8 cellular contexts compared by ENCODE assay signal in the genomic region with DNA sequence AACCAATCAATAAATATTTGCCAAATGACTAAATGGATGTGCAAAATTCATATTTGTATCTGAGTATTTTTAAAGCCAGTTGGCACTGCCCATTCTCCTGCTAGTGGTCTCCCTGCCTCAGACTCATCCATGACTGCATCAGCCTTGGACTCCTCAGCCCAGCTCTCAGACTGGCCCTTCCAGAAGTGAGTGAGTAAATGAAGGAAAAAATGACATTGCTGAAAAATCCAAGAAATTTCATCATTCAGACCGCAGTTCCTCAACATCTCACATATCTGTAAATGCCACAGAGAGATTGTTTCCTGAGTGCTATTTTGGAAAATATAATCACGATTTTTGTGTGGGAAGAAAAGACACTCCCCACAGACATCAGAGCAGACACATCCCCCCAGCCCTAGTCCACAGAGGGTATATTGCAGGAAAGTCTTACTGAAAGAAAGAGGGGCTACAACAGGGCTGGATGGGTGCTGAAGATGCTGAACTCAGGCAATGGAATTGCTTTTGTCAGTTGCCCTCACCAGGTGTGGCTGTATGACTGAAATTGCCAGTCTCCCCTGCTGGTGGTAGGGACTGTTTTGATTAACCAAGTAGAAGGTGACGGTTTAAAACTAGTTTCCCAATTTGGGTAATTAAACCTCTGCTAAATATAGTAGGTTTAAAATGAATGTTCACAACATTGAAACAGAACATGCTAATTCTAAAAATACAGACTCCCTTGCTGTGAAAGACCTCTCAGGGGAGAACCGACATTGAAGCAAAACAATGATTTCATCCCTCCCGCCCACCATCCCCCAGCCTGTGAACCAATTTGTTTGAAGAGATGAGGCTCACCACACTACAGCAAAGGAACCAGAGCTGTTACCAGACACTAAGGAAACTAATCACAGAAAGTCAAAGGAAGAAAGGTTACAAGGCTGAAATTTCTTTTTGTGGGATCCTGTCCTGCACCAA.
DNase-seq lines count a peak whose midpoint lies in the region; ATAC-seq and TF ChIP-seq lines count a peak whose summit lies in the region.

No MANE protein-coding gene starts in this region.

- no peaks in the 10 kb centered on the region for H3K4me1 ChIP-seq in adrenal gland (replicated peaks in 1 of 2)
- H3K4me1 ChIP-seq in uterus, result no peaks in the 10 kb centered on the region

- ATAC-seq in GM21423 (IDR thresholded peaks at IDR 0.05; ENCODE audit: unreplicated experiment), result peak; percentile 89
- ATAC-seq in HG03520 (IDR thresholded peaks at IDR 0.05; ENCODE audit: unreplicated experiment), result peak; percentile 83

- WGBS in adrenal gland, 4 donors, result 48 to 54% (median 53%) methylated on average over 5 of the region's 5 CpGs

- H3K4me3 ChIP-seq in adrenal gland (no peak overlapping the region), uterus (no peak overlapping the region)

- no peak for TF ChIP-seq CTCF in adrenal gland (IDR thresholded peaks at IDR 0.05)
- TF ChIP-seq CTCF in uterus (IDR thresholded peaks at IDR 0.05), result no peak

- H3K27me3 ChIP-seq in adrenal gland (no peaks in the 10 kb centered on the region), uterus (no peaks in the 10 kb centered on the region)

- TF ChIP-seq POLR2A in adrenal gland (IDR thresholded peaks at IDR 0.05) (no peak), uterus (IDR thresholded peaks at IDR 0.05) (no peak)

- DNase-seq in COR-L47 (lab: John Stamatoyannopoulos, UW), result peak; percentile 27
- DNase-seq in germinal center (ENCODE audit: low spot score), result peak; percentile 78
- DNase-seq in adrenal gland, result no peak
- no peak for DNase-seq in HPDE6-E6E7 (ENCODE audit: extremely low spot score)
- DNase-seq in NCI-H146 (lab: John Stamatoyannopoulos, UW), result no peak
- no peak for DNase-seq in uterus

- no peaks in the 10 kb centered on the region for H3K36me3 ChIP-seq in adrenal gland (replicated peaks in 1 of 2)
- H3K36me3 ChIP-seq in uterus, result no peaks in the 10 kb centered on the region

- intact Hi-C loops in adrenal gland (cut with DNase I) (no loop called here), uterus (cut with DNase I; ENCODE audit: low total_unique reads) (no loop called here)

- no peaks in the 10 kb centered on the region for H3K9me3 ChIP-seq in adrenal gland (replicated peaks in 1 of 3)
- H3K9me3 ChIP-seq in uterus, result no peaks in the 10 kb centered on the region

- H3K27ac ChIP-seq in adrenal gland (no peak overlapping the region), uterus (no peak overlapping the region)

Comparison
In these comparisons a context has a peak if more than half of its experiments do, and no peak if none do; other contexts are left out.
1. DNase-seq: peak in COR-L47 (single experiment) and germinal center (single experiment); none in adrenal gland (0 of 7), HPDE6-E6E7 (single experiment), NCI-H146 (single experiment) and uterus (0 of 2).